Comparison of ENCODE assay signal across 2 cellular contexts in genomic region chr1:14781811-14782210, GRCh38.
TF ChIP-seq lines count a peak whose summit lies in the region.

No MANE protein-coding gene starts in this region.

TF ChIP-seq in HepG2, 621 proteins besides CTCF, POLR2A, EP300 and RAD21:
- TF ChIP-seq ZSCAN20 (CRISPR knock-in tag; IDR thresholded peaks at IDR 0.05; ENCODE audit: borderline replicate concordance), result no peak
- no peak for TF ChIP-seq UBTF (CRISPR knock-in tag; IDR thresholded peaks at IDR 0.05)
- TF ChIP-seq ZNF629 (CRISPR knock-in tag; conservative IDR thresholded peaks at IDR 0.05), result peak; percentile 29; the same call in 1 of the 2 replicates

TF ChIP-seq in K562, 482 proteins besides CTCF, POLR2A, EP300 and RAD21:
- TF ChIP-seq HDAC2 (IDR thresholded peaks at IDR 0.05) (0 out of 2 replicates have a peak, but pooled peaks have one; percentile 61), TSHZ1 (CRISPR knock-in tag; IDR thresholded peaks at IDR 0.05) (no peak), SMARCA5 (IDR thresholded peaks at IDR 0.05) (0 out of 2 replicates have a peak, but pooled peaks have one; percentile 10), BCOR (IDR thresholded peaks at IDR 0.05) (peak; percentile 95), HOXB6 (CRISPR knock-in tag; IDR thresholded peaks at IDR 0.05; ENCODE audit: borderline replicate concordance) (no peak), NBN (IDR thresholded peaks at IDR 0.05; ENCODE audit: low read depth) (0 out of 2 replicates have a peak, but pooled peaks have one; percentile 10), KDM1A (IDR thresholded peaks at IDR 0.05) (peak in 1 of 2 experiments; percentile 74; a peak in 3 of 4 replicates), RCOR1 (IDR thresholded peaks at IDR 0.05; ENCODE audit: borderline replicate concordance in 1 of 2, low read depth in 2 of 2, low read length in 2 of 2) (peak in 1 of 2 experiments; percentile 56; a peak in 1 of 4 replicates), KLF10 (CRISPR knock-in tag; IDR thresholded peaks at IDR 0.05) (no peak), RBM25 (IDR thresholded peaks at IDR 0.05; ENCODE audit: low read depth, low read length, severe bottlenecking) (peak; percentile 97), THAP12 (CRISPR knock-in tag; IDR thresholded peaks at IDR 0.05) (no peak)
